8 cellular contexts compared by ENCODE assay signal in the genomic region with DNA sequence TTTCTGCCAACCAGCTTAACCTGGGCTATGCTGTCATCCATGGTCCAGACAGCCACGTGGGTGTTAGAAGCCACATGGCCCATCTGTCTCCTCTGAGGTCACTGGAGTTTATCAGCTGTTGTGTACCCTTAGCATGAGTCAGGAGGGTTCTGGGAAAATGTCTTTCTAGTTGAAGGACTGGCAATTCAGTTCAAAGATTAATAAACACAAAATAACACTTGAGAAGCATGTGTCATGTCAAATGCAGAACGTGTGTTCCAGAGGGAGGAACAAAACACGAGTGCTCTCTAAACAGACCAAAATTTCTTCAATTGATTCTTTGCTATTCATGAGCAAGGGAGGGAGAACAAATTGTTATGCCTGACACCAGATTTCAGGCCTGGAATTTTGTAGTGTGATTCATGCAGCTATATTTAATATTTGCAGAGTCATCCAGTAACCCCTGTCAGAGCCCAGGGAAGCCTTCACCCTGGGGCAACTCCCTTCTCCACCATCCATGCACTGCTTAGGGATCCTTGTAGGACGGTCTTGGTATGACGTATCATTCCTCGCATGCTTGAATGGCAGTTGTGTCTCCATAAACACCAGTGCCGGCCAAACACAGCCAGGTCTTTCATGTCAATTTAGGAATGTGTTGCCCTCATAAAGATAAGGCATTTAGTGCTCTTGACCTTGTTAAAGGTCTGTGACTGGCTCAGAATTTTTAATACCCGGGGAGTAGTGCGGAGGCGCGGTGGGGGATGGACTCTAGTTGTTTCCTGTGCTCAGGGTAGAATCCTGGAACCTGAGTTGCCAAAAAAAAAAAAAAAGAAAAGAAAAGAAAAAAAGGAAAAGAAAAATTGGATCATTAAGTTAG. TPM values are rescaled to one million over a fixed set of nuclear protein-coding genes. Genes with fewer than 3 reads are reported as not detected.
DNase-seq lines count a peak whose midpoint lies in the region; TF ChIP-seq lines count a peak whose summit lies in the region.

No MANE protein-coding gene starts in this region.

- peaks cover 25% of the 10 kb centered on the region for H3K4me1 Mint-ChIP-seq in nephron progenitor cell
- H3K4me1 Mint-ChIP-seq in endothelial cell (ENCODE audit: unreplicated experiment), result peaks cover 21% of the 10 kb centered on the region

- TF ChIP-seq POLR2A in NB4 (IDR thresholded peaks at IDR 0.05; ENCODE audit: extremely low read depth, insufficient read length), result no peak

- peak overlapping the region; percentile 19; the same call in 1 of the 2 replicates for H3K4me3 ChIP-seq in BE2C (ENCODE audit: low read depth, low read length)
- no peak overlapping the region for H3K4me3 ChIP-seq in NB4 (ENCODE audit: low read depth, low read length)
- no peak overlapping the region for H3K4me3 ChIP-seq in epithelial cell of esophagus (ENCODE audit: low read length)

- no peaks in the 10 kb centered on the region for H3K36me3 ChIP-seq in BE2C

- DNase-seq in BE2C (peak; percentile 81), NB4 (ENCODE audit: low read depth) (peak; percentile 34), epithelial cell of esophagus (ENCODE audit: low read depth) (peak; percentile 97), nephron progenitor cell (peak; percentile 10), endothelial cell (ENCODE audit: low spot score) (no peak), NCI-H1105 (lab: John Stamatoyannopoulos, UW) (no peak), NOMO-1 treated with DMSO at 0.1 percent for 48 hours (lab: John Stamatoyannopoulos, UW; ENCODE audit: unreplicated experiment) (no peak), activated gamma-delta T cell treated with Interleukin-2 at 50 U/mL for 16 hours (no peak)

- no peak overlapping the region for H3K27ac Mint-ChIP-seq in nephron progenitor cell
- no peak overlapping the region for H3K27ac Mint-ChIP-seq in endothelial cell (ENCODE audit: unreplicated experiment)

- no peaks in the 10 kb centered on the region for H3K27me3 ChIP-seq in BE2C

- H3K4me3 Mint-ChIP-seq in nephron progenitor cell (no peak overlapping the region), endothelial cell (ENCODE audit: unreplicated experiment) (no peak overlapping the region)

- TF ChIP-seq CTCF in BE2C (IDR thresholded peaks at IDR 0.05; ENCODE audit: low read depth, low read length) (no peak), NB4 (IDR thresholded peaks at IDR 0.05; ENCODE audit: low read depth, low read length) (no peak), epithelial cell of esophagus (IDR thresholded peaks at IDR 0.05; ENCODE audit: insufficient read depth, low read depth, low read length, missing control alignments) (no peak), nephron progenitor cell (IDR thresholded peaks at IDR 0.05) (no peak), endothelial cell (IDR thresholded peaks at IDR 0.05; ENCODE audit: unreplicated experiment) (no peak)

- peaks cover 15% of the 10 kb centered on the region for H3K4me1 ChIP-seq in BE2C

- H3K9me3 ChIP-seq in BE2C, result no peaks in the 10 kb centered on the region

- H3K27me3 Mint-ChIP-seq in nephron progenitor cell (ENCODE audit: low read depth, poor library complexity), result no peaks in the 10 kb centered on the region
- peaks cover 3% of the 10 kb centered on the region for H3K27me3 Mint-ChIP-seq in endothelial cell (ENCODE audit: unreplicated experiment)

- H3K9me3 Mint-ChIP-seq in nephron progenitor cell (peaks cover 17% of the 10 kb centered on the region), endothelial cell (ENCODE audit: unreplicated experiment) (peaks cover 4% of the 10 kb centered on the region)

- H3K36me3 Mint-ChIP-seq in nephron progenitor cell (ENCODE audit: low read depth) (no peaks in the 10 kb centered on the region), endothelial cell (ENCODE audit: low read depth, unreplicated experiment) (no peaks in the 10 kb centered on the region)

RNA-seq across cellular contexts. Expression of gene DYRK1A, which starts 27.7 kb away (rescaled TPM):
- polyA plus RNA-seq in BE2C (2012; ENCODE audit: insufficient read depth, insufficient read length, low read depth), result 23.5 TPM
- 87.5 TPM for total RNA-seq in endothelial cell (ENCODE audit: unreplicated experiment)

Comparison
In these comparisons a context has a peak if more than half of its experiments do, and no peak if none do; other contexts are left out.
1. DNase-seq: peak in BE2C (single experiment), NB4 (single experiment), epithelial cell of esophagus (single experiment) and nephron progenitor cell (single experiment); none in endothelial cell (single experiment), NCI-H1105 (single experiment), NOMO-1 treated with DMSO at 0.1 percent for 48 hours (single experiment) and activated gamma-delta T cell treated with Interleukin-2 at 50 U/mL for 16 hours (single experiment).